In the genomic region with DNA sequence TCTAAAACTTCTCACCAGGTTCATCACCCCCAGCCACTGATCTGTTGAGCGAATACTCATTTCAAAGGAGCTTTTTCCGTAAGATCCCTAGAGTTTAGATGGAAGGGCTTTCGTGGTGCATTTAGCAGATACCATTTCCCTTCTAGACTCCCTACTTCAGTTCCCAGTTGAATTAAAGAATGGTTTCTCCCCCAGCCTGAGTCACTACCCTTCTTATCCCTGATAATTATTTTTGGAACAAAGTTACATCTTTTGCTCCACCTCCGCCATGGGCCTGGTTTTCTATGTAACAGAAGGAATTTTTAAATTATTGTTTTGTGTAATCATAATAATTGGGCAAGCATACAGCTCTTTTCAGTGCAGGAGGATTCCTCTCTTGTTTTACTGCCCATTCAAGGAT, we compare ENCODE assay signal across 17 cellular contexts.
"Had no signal": no experiment of that assay in that cellular context is flagged by ENCODE, and none has a peak within 500 bp of the region (broad histone marks: within the 10 kb centered on the region; RNA-seq: fewer than 3 reads in every experiment).

No MANE protein-coding gene starts in this region.

- H3K36me3 ChIP-seq: uterus had no signal

- H3K4me3 Mint-ChIP-seq: activated CD4-positive, alpha-beta memory T cell treated with anti-CD3 and anti-CD28 coated beads for 36 hours; activated CD4-positive, alpha-beta T cell treated with anti-CD3 and anti-CD28 coated beads for 36 hours; naive thymus-derived CD4-positive, alpha-beta T cell; stimulated activated memory B cell treated with anti-CD40 and anti-IgM and Interleukin-4, amounts not matched to agents 10 μg/mL and 1 μg/mL and 100 μg/mL, for 72 hours had no signal

- H3K27me3 Mint-ChIP-seq: activated CD4-positive, alpha-beta memory T cell treated with anti-CD3 and anti-CD28 coated beads for 36 hours; activated CD4-positive, alpha-beta T cell treated with anti-CD3 and anti-CD28 coated beads for 36 hours; naive thymus-derived CD4-positive, alpha-beta T cell; stimulated activated memory B cell treated with anti-CD40 and anti-IgM and Interleukin-4, amounts not matched to agents 10 μg/mL and 1 μg/mL and 100 μg/mL, for 72 hours had no signal

- H3K4me1 ChIP-seq: uterus had no signal

- H3K9me3 Mint-ChIP-seq: activated CD4-positive, alpha-beta memory T cell treated with anti-CD3 and anti-CD28 coated beads for 36 hours had no signal

- H3K27me3 ChIP-seq: brain microvascular endothelial cell, dorsolateral prefrontal cortex, gastroesophageal sphincter, tibial nerve, uterus had no signal

- H3K4me3 ChIP-seq: dorsolateral prefrontal cortex, gastroesophageal sphincter, tibial nerve, uterus had no signal

- DNase-seq: activated CD4-positive, alpha-beta memory T cell treated with anti-CD3 and anti-CD28 coated beads for 36 hours; activated CD4-positive, alpha-beta T cell treated with anti-CD3 and anti-CD28 coated beads for 36 hours; activated gamma-delta T cell; activated T-cell treated with anti-CD3 and anti-CD28 coated beads, Interleukin-2, amount 50 U/mL, for 48 hours; amygdala; brain microvascular endothelial cell; dorsolateral prefrontal cortex; mammary epithelial cell; naive thymus-derived CD4-positive, alpha-beta T cell; retina; stimulated activated CD4-positive, alpha-beta T cell treated with anti-CD3 and anti-CD28 coated beads, Interleukin-2, amount 100 ng/mL, for 48 hours; uterus had no signal

- H3K9me3 ChIP-seq: gastroesophageal sphincter, tibial nerve, uterus had no signal

- H3K27ac Mint-ChIP-seq: activated CD4-positive, alpha-beta memory T cell treated with anti-CD3 and anti-CD28 coated beads for 36 hours; activated CD4-positive, alpha-beta T cell treated with anti-CD3 and anti-CD28 coated beads for 36 hours; activated naive CD4-positive, alpha-beta T cell treated with anti-CD3 and anti-CD28 coated beads, Interleukin-2, amount 50 U/mL, for 72 hours; stimulated activated memory B cell treated with anti-CD40 and anti-IgM and Interleukin-4, amounts not matched to agents 10 μg/mL and 1 μg/mL and 100 μg/mL, for 72 hours had no signal

- H3K27ac ChIP-seq: brain microvascular endothelial cell, dorsolateral prefrontal cortex, gastroesophageal sphincter, tibial nerve, uterus, VCaP had no signal
